13 cellular contexts compared by ENCODE assay signal in genomic region chr15:69939513-69940440, GRCh38.
DNase-seq lines count a peak whose midpoint lies in the region; ATAC-seq and TF ChIP-seq lines count a peak whose summit lies in the region.
"Had no signal": no experiment of that assay in that cellular context is flagged by ENCODE, and none has a peak within 500 bp of the region (broad histone marks: within the 10 kb centered on the region; RNA-seq: fewer than 3 reads in every experiment).

No MANE protein-coding gene starts in this region.

- H3K27me3 ChIP-seq in NT2/D1 (ENCODE audit: insufficient read depth, insufficient read length) (no peaks in the 10 kb centered on the region), mammary epithelial cell (ENCODE audit: insufficient read depth, low read length) (peaks cover 5% of the 10 kb centered on the region)
- H3K27me3 ChIP-seq: heart left ventricle had no signal

- no peak overlapping the region for H3K27ac ChIP-seq in mammary epithelial cell (ENCODE audit: insufficient read depth, low read depth, low read length)
- H3K27ac ChIP-seq: heart left ventricle had no signal

- no TSS peak for BruUV-seq in mammary epithelial cell (replicated peaks; lab: Mats Ljungman, UMichigan)

- peaks cover 10% of the 10 kb centered on the region for H3K9me3 Mint-ChIP-seq in activated naive CD8-positive, alpha-beta T cell treated with anti-CD3 and anti-CD28 coated beads, Interleukin-2, amount 50 U/mL, for 24 hours
- H3K9me3 Mint-ChIP-seq: activated T-helper 1 cell treated with anti-CD3 and anti-CD28 coated beads, Interleukin-12 subunit alpha, Interleukin-12 subunit beta, Interleukin-2, Interleukin-4 antibody, amounts not matched to agents 30 ng/mL and 10 ng/mL and 1 ng/mL, durations not matched to agents 14 hours and 24 hours and 36 hours had no signal

- in situ Hi-C loops in mammary epithelial cell (cut with MboI; ENCODE audit: low sequenced_read_pairs in 2 of 2) = no loop called here

- CTCF ChIA-PET in mammary epithelial cell (lab: Charles Lee; ENCODE audit: low non-redundant PET) = no interaction called here
- CTCF ChIA-PET in GM10248 (lab: Yijun Ruan, JAX) = no interaction called here

- H3K27ac Mint-ChIP-seq in activated naive CD8-positive, alpha-beta T cell treated with anti-CD3 and anti-CD28 coated beads, Interleukin-2, amount 50 U/mL, for 24 hours = no peak overlapping the region
- H3K27ac Mint-ChIP-seq: activated CD4-positive, alpha-beta memory T cell treated with anti-CD3 and anti-CD28 coated beads for 36 hours; activated T-helper 1 cell treated with anti-CD3 and anti-CD28 coated beads, Interleukin-12 subunit alpha, Interleukin-12 subunit beta, Interleukin-2, Interleukin-4 antibody, amounts not matched to agents 30 ng/mL and 10 ng/mL and 1 ng/mL, durations not matched to agents 14 hours and 24 hours and 36 hours had no signal

- DNase-seq in NT2/D1 (ENCODE audit: low read depth, low spot score) (peak; percentile 77), mammary epithelial cell (peak; percentile 8), left kidney (ENCODE audit: low read depth, low spot score) (peak; percentile 70), superior temporal gyrus (ENCODE audit: extremely low spot score) (peak; percentile 16), NK-92 (lab: John Stamatoyannopoulos, UW; ENCODE audit: unreplicated experiment) (no peak), GM10248 (ENCODE audit: extremely low spot score) (no peak)
- DNase-seq in activated naive CD8-positive, alpha-beta T cell treated with anti-CD3 and anti-CD28 coated beads, Interleukin-2, amount 50 U/mL, for 24 hours = no peak
- DNase-seq: activated CD4-positive, alpha-beta memory T cell treated with anti-CD3 and anti-CD28 coated beads for 36 hours; cortex of kidney; heart left ventricle; NK-92 treated with Interleukin-12 subunit alpha and Interleukin-12 subunit beta, amount 100 ng/mL, for 24 hours; stimulated activated naive CD4-positive, alpha-beta T cell treated with Interleukin-2 at 50 U/mL for 16 hours had no signal

- 15% methylated on average over 7 of the region's 7 CpGs for whole genome bisulfite sequencing in mammary epithelial cell (ENCODE audit: low coverage, missing lambda C conversion rate)

- H2AFZ ChIP-seq in mammary epithelial cell (ENCODE audit: low read depth, low read length) = no peak overlapping the region

- ATAC-seq in activated naive CD8-positive, alpha-beta T cell treated with anti-CD3 and anti-CD28 coated beads, Interleukin-2, amount 50 U/mL, for 24 hours = no peak

- H3K36me3 ChIP-seq in NT2/D1 (ENCODE audit: insufficient read depth, insufficient read length, low read length) = no peaks in the 10 kb centered on the region
- H3K36me3 ChIP-seq in mammary epithelial cell (ENCODE audit: insufficient read depth, low read length) = no peaks in the 10 kb centered on the region
- H3K36me3 ChIP-seq: heart left ventricle had no signal

- TF ChIP-seq CTCF in mammary epithelial cell (conservative IDR thresholded peaks at IDR 0.05 in 1 of 2, IDR thresholded peaks at IDR 0.05 in 1 of 2; ENCODE audit: extremely low read depth in 1 of 2, insufficient read depth in 1 of 2, low read depth in 1 of 2, low read length in 2 of 2) (no peak), GM10248 (IDR thresholded peaks at IDR 0.05; ENCODE audit: control extremely low read depth, extremely low read depth, low read depth, missing control alignments) (no peak)

- POLR2A ChIA-PET in GM10248 (lab: Yijun Ruan, JAX) = no interaction called here

- intact Hi-C loops in mammary epithelial cell (cut with micrococcal nuclease) = no loop called here

- H3K4me3 Mint-ChIP-seq in activated naive CD8-positive, alpha-beta T cell treated with anti-CD3 and anti-CD28 coated beads, Interleukin-2, amount 50 U/mL, for 24 hours = no peak overlapping the region
- H3K4me3 Mint-ChIP-seq: activated CD4-positive, alpha-beta memory T cell treated with anti-CD3 and anti-CD28 coated beads for 36 hours; activated T-helper 1 cell treated with anti-CD3 and anti-CD28 coated beads, Interleukin-12 subunit alpha, Interleukin-12 subunit beta, Interleukin-2, Interleukin-4 antibody, amounts not matched to agents 30 ng/mL and 10 ng/mL and 1 ng/mL, durations not matched to agents 14 hours and 24 hours and 36 hours had no signal

- no peaks in the 10 kb centered on the region for H4K20me1 ChIP-seq in mammary epithelial cell (ENCODE audit: insufficient read depth, low read length)

- dilution Hi-C loops in mammary epithelial cell (cut with HindIII; ENCODE audit: low sequenced_read_pairs) = no loop called here

- H3K4me1 Mint-ChIP-seq in activated naive CD8-positive, alpha-beta T cell treated with anti-CD3 and anti-CD28 coated beads, Interleukin-2, amount 50 U/mL, for 24 hours = no peaks in the 10 kb centered on the region

- H3K4me2 ChIP-seq in mammary epithelial cell (ENCODE audit: insufficient read depth, low read depth, low read length) = peak overlapping the region; percentile 21

- H3K36me3 Mint-ChIP-seq in activated naive CD8-positive, alpha-beta T cell treated with anti-CD3 and anti-CD28 coated beads, Interleukin-2, amount 50 U/mL, for 24 hours (ENCODE audit: low read depth) = peaks cover 2% of the 10 kb centered on the region
- H3K36me3 Mint-ChIP-seq: activated CD4-positive, alpha-beta memory T cell treated with anti-CD3 and anti-CD28 coated beads for 36 hours had no signal

- H3K4me3 ChIP-seq in NT2/D1 (ENCODE audit: insufficient read length, low read depth) (no peak overlapping the region), mammary epithelial cell (replicated peaks in 1 of 3; ENCODE audit: insufficient read depth in 1 of 3, low read depth in 2 of 3, low read length in 3 of 3) (peak overlapping the region in 1 of 3 experiments; percentile 18)
- H3K4me3 ChIP-seq: heart left ventricle had no signal

- H3K9ac ChIP-seq in NT2/D1 (ENCODE audit: insufficient read length, low read depth) = no peak overlapping the region
- H3K9ac ChIP-seq in mammary epithelial cell (ENCODE audit: insufficient read depth, low read length) = no peak overlapping the region

- H3K27me3 Mint-ChIP-seq in activated naive CD8-positive, alpha-beta T cell treated with anti-CD3 and anti-CD28 coated beads, Interleukin-2, amount 50 U/mL, for 24 hours = peaks cover 5% of the 10 kb centered on the region
- H3K27me3 Mint-ChIP-seq: activated CD4-positive, alpha-beta memory T cell treated with anti-CD3 and anti-CD28 coated beads for 36 hours had no signal

- H3K4me1 ChIP-seq in NT2/D1 (ENCODE audit: insufficient read depth, insufficient read length) (peaks cover 11% of the 10 kb centered on the region), mammary epithelial cell (ENCODE audit: insufficient read depth, low read length) (no peaks in the 10 kb centered on the region)

- peaks cover 10% of the 10 kb centered on the region for H3K9me3 ChIP-seq in NT2/D1 (ENCODE audit: insufficient read depth, low read length)
- H3K9me3 ChIP-seq in mammary epithelial cell (replicated peaks; ENCODE audit: insufficient read depth, low read length) = no peaks in the 10 kb centered on the region

- H3K79me2 ChIP-seq in mammary epithelial cell (ENCODE audit: insufficient read depth, low read length) = no peaks in the 10 kb centered on the region

Comparison
In these comparisons a context has a peak if more than half of its experiments do, and no peak if none do; other contexts are left out.
1. DNase-seq: peak in NT2/D1 (single experiment), mammary epithelial cell (single experiment), left kidney (single experiment) and superior temporal gyrus (single experiment); none in NK-92 (single experiment), GM10248 (single experiment) and activated naive CD8-positive, alpha-beta T cell treated with anti-CD3 and anti-CD28 coated beads, Interleukin-2, amount 50 U/mL, for 24 hours (single experiment).